Comparison of ENCODE assay signal across 8 cellular contexts in the genomic region with DNA sequence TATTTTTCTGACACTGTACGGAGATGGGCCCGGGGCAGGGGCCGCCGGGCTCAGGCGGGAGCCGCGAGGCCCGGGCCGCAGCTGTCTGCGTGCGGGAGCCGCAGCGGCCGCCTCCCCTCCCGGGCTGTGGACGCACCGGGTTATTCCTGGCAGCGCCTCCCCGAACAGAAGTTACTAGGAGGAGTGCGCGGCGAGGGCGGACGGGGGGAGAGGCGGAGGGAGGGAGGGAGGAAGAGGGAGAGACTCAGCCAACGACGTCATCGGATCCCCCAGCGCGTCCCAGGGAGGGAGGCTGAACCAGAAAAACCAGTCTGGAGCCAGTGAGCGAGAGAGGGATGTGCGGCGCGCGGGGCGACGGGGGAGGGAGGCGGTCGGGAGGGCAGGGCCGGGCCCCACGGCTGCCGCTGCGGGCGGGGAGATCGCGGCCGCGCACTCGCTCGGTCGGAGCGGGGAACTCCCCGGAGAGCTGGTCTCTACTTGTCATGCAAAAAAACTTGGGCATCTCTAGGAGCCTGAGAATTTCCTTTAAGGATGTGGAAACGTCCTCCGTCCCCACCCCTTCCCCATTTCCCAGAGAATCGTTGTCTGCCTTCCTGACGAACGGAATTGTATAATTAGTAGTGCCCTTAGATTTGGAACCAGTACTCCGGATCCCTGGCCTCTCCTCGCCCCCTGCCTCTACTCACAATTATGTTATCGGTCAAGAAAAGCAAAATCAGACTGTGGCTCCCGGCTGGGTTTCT. TPM values are rescaled to one million over a fixed set of nuclear protein-coding genes. Genes with fewer than 3 reads are reported as not detected.
DNase-seq lines count a peak whose midpoint lies in the region; ATAC-seq and TF ChIP-seq lines count a peak whose summit lies in the region.

No MANE protein-coding gene starts in this region.

- H3K9me2 ChIP-seq in Karpas-422 (replicated peaks; ENCODE audit: insufficient read depth, low read length), result no peaks in the 10 kb centered on the region

- H3K4me1 ChIP-seq in Karpas-422 (ENCODE audit: low read length) (peaks cover 53% of the 10 kb centered on the region), SJCRH30 (peaks cover 11% of the 10 kb centered on the region; the same call in 1 of the 2 replicates), neuron (ENCODE audit: insufficient read depth, low read length) (peaks cover 13% of the 10 kb centered on the region), stomach (peaks cover 15 to 38% (median 19%) of the 10 kb centered on the region in 4 donors)

- peaks cover 29% of the 10 kb centered on the region for H3K4me1 Mint-ChIP-seq in activated naive CD4-positive, alpha-beta T cell treated with anti-CD3 and anti-CD28 coated beads for 36 hours (ENCODE audit: low read depth)

- no peaks in the 10 kb centered on the region for H3K36me3 ChIP-seq in Karpas-422 (ENCODE audit: insufficient read depth, low read length)
- no peaks in the 10 kb centered on the region for H3K36me3 ChIP-seq in SJCRH30
- no peaks in the 10 kb centered on the region for H3K36me3 ChIP-seq in neuron (ENCODE audit: insufficient read depth, low read length)
- no peaks in the 10 kb centered on the region for H3K36me3 ChIP-seq in stomach

- no peak for TF ChIP-seq CTCF in stomach (IDR thresholded peaks at IDR 0.05)

- H3K36me3 Mint-ChIP-seq in activated naive CD4-positive, alpha-beta T cell treated with anti-CD3 and anti-CD28 coated beads for 36 hours (ENCODE audit: low read depth), result peaks cover 7% of the 10 kb centered on the region

- intact Hi-C loops in activated naive CD4-positive, alpha-beta T cell treated with anti-CD3 and anti-CD28 coated beads for 36 hours (cut with micrococcal nuclease), result loop anchor here (1.0 to 10.0 kb wide), 10 partner anchors 80 to 1462 kb away; a partner anchor contains a TSS
- intact Hi-C loops in stomach (cut with DNase I; ENCODE audit: low total_unique reads), result no loop called here

- no peaks in the 10 kb centered on the region for H3K27me3 Mint-ChIP-seq in activated naive CD4-positive, alpha-beta T cell treated with anti-CD3 and anti-CD28 coated beads for 36 hours (ENCODE audit: low read depth)

- no peaks in the 10 kb centered on the region for H3K9me3 ChIP-seq in Karpas-422 (ENCODE audit: low read length)
- H3K9me3 ChIP-seq in SJCRH30 (replicated peaks), result no peaks in the 10 kb centered on the region
- no peaks in the 10 kb centered on the region for H3K9me3 ChIP-seq in neuron (ENCODE audit: low read length)
- no peaks in the 10 kb centered on the region for H3K9me3 ChIP-seq in stomach

- no peaks in the 10 kb centered on the region for H3K79me2 ChIP-seq in Karpas-422 (ENCODE audit: low read length)

- peak in 2 of 4 donors; percentile 47 to 69 for TF ChIP-seq POLR2A in stomach (IDR thresholded peaks at IDR 0.05)

- H3K27ac Mint-ChIP-seq in activated naive CD4-positive, alpha-beta T cell treated with anti-CD3 and anti-CD28 coated beads for 36 hours, result peak overlapping the region; percentile 98

- CTCF ChIA-PET in activated naive CD4-positive, alpha-beta T cell treated with anti-CD3 and anti-CD28 coated beads for 36 hours (lab: Charles Lee), result interaction anchor here (0.7 kb wide), 1 partner anchor 182 kb away, joined by 3 read pairs; no protein-coding TSS in a partner anchor

- no peak for TF ChIP-seq EP300 in stomach (IDR thresholded peaks at IDR 0.05)

- H3K27me3 ChIP-seq in Karpas-422 (ENCODE audit: low read length) (peaks cover 2% of the 10 kb centered on the region; the same call in 1 of the 2 replicates), SJCRH30 (no peaks in the 10 kb centered on the region), neuron (ENCODE audit: insufficient read depth, low read length) (peaks cover 9% of the 10 kb centered on the region), stomach (no peaks in the 10 kb centered on the region)

- DNase-seq in DMS 273 (lab: John Stamatoyannopoulos, UW; ENCODE audit: unreplicated experiment) (peak; percentile 99), Karpas-422 (peak; percentile 68), SJCRH30 (peak; percentile 95 to 96), foreskin melanocyte (peak; percentile 93), stomach (peak; percentile 96)
- peak; percentile 97 for DNase-seq in activated naive CD4-positive, alpha-beta T cell treated with anti-CD3 and anti-CD28 coated beads for 36 hours

- H4K20me1 ChIP-seq in Karpas-422 (ENCODE audit: insufficient read depth, low read depth, low read length), result no peaks in the 10 kb centered on the region

- peak; percentile 25 for ATAC-seq in GM21717 (IDR thresholded peaks at IDR 0.05; ENCODE audit: unreplicated experiment)

- H3K4me3 Mint-ChIP-seq in activated naive CD4-positive, alpha-beta T cell treated with anti-CD3 and anti-CD28 coated beads for 36 hours, result peak overlapping the region; percentile 99

- H2AFZ ChIP-seq in Karpas-422 (ENCODE audit: low read length) (peak overlapping the region; percentile 72; the same call in 1 of the 2 replicates), neuron (ENCODE audit: low read depth, low read length) (peak overlapping the region; percentile 96)

- H3K9ac ChIP-seq in Karpas-422 (ENCODE audit: low read length), result peak overlapping the region; percentile 57

- no peak overlapping the region for H3K27ac ChIP-seq in Karpas-422 (ENCODE audit: low read length)
- H3K27ac ChIP-seq in SJCRH30, result peak overlapping the region; percentile 56
- peak overlapping the region; percentile 97 to 100 (median 99) for H3K27ac ChIP-seq in stomach

- 0 to 1% (median 1%) methylated on average over 29 to 62 of the region's 62 CpGs for WGBS in stomach, 5 donors

- peak overlapping the region; percentile 85 for H3K4me2 ChIP-seq in Karpas-422 (ENCODE audit: low read depth, low read length, poor library complexity, severe bottlenecking)

- H3K4me3 ChIP-seq in Karpas-422 (ENCODE audit: low read length) (peak overlapping the region; percentile 64), SJCRH30 (peak overlapping the region; percentile 96), neuron (ENCODE audit: low read length) (peak overlapping the region; percentile 63), stomach (peak overlapping the region; percentile 61 to 94 (median 81))

- no peaks in the 10 kb centered on the region for H3K9me3 Mint-ChIP-seq in activated naive CD4-positive, alpha-beta T cell treated with anti-CD3 and anti-CD28 coated beads for 36 hours

RNA-seq across cellular contexts. Expression of a gene that starts 1.4 kb away (rescaled TPM):
- total RNA-seq in Karpas-422 (2014; rRNA removed; shearing (Covaris generic); ENCODE audit: low replicate concordance), result 1.3 and 3.0 TPM in 2 replicates
- total RNA-seq in SJCRH30 (2014; rRNA removed; shearing (Covaris generic)), result 8.2 and 11.6 TPM in 2 replicates
- total RNA-seq in activated naive CD4-positive, alpha-beta T cell treated with anti-CD3 and anti-CD28 coated beads for 36 hours, result 10 to 100 TPM; 22.0 to 24.1 TPM
- total RNA-seq in stomach, result 10 to 100 TPM in 2 of 5 donors, 1 to 10 TPM in 2, under 1 TPM in 1; 0.58 to 14.3 (median 9.1) TPM
- 1 to 10 TPM; 2.2 to 3.2 (median 2.9) TPM for polyA plus RNA-seq in stomach
